Comparison of ENCODE assay signal across 17 cellular contexts in the genomic region with DNA sequence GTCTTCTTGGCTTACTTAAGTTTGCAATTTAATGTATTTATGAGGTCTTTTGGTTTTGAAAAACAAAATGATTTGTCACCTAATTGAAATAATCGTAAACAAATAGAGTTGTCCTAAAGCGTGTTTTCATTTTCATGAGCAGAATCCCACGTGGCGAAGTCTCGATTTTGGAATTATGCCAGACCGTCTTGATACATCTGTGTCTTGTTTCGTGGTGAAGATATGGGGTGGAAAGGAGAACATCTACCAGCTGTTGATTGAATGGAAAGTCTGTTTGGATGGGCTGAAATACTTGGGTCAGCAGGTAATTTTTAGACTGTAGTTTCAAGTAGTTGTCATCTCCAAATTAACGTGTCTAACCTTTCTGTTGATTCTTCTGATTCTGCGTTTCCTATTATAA.
"Had no signal": no experiment of that assay in that cellular context is flagged by ENCODE, and none has a peak within 500 bp of the region (broad histone marks: within the 10 kb centered on the region; RNA-seq: fewer than 3 reads in every experiment).

No MANE protein-coding gene starts in this region.

- H3K27me3 Mint-ChIP-seq: activated T-cell treated with anti-CD3 and anti-CD28 coated beads, Interleukin-2, amount 50 U/mL, for 24 hours; natural killer cell treated with Interleukin-12 subunit alpha and Interleukin-12 subunit beta and Interleukin-15 and Interleukin-18, amount 100 ng/mL, for 72 hours had no signal

- DNase-seq: activated CD4-positive, alpha-beta T cell treated with anti-CD3 and anti-CD28 coated beads for 4 hours; activated CD8-positive, alpha-beta T cell treated with anti-CD3 and anti-CD28 coated beads, Interleukin-2, amount 10 ng/mL, durations not matched to agents 7 days and 5 days; activated naive CD4-positive, alpha-beta T cell treated with anti-CD3 and anti-CD28 coated beads for 36 hours; activated T-cell treated with anti-CD3 and anti-CD28 coated beads, Interleukin-2, amount 50 U/mL, for 24 hours; central memory CD4-positive, alpha-beta T cell; colonic mucosa; effector CD4-positive, alpha-beta T cell; left colon; lower lobe of right lung; stimulated activated CD4-positive, alpha-beta T cell treated with anti-CD3 and anti-CD28 coated beads, Interleukin-4, amount 100 ng/mL, for 1 hour; SW 1271; T-helper 2 cell; tibial artery; uterus had no signal

- H3K4me3 Mint-ChIP-seq: activated CD8-positive, alpha-beta T cell treated with anti-CD3 and anti-CD28 coated beads, Interleukin-2, amount 10 ng/mL, durations not matched to agents 7 days and 5 days; activated naive CD4-positive, alpha-beta T cell treated with anti-CD3 and anti-CD28 coated beads for 36 hours; activated T-cell treated with anti-CD3 and anti-CD28 coated beads, Interleukin-2, amount 50 U/mL, for 24 hours; brain; natural killer cell treated with Interleukin-12 subunit alpha and Interleukin-12 subunit beta and Interleukin-15 and Interleukin-18, amount 100 ng/mL, for 72 hours; WTC11 had no signal

- ATAC-seq: activated CD8-positive, alpha-beta T cell treated with anti-CD3 and anti-CD28 coated beads, Interleukin-2, amount 10 ng/mL, durations not matched to agents 7 days and 5 days; left colon; lower lobe of right lung; natural killer cell treated with Interleukin-12 subunit alpha and Interleukin-12 subunit beta and Interleukin-15 and Interleukin-18, amount 100 ng/mL, for 72 hours; WTC11 had no signal

- H3K27ac Mint-ChIP-seq: activated CD8-positive, alpha-beta T cell treated with anti-CD3 and anti-CD28 coated beads, Interleukin-2, amount 10 ng/mL, durations not matched to agents 7 days and 5 days; activated naive CD4-positive, alpha-beta T cell treated with anti-CD3 and anti-CD28 coated beads for 36 hours; WTC11 had no signal

- H3K9me3 Mint-ChIP-seq: activated naive CD4-positive, alpha-beta T cell treated with anti-CD3 and anti-CD28 coated beads for 36 hours; activated T-cell treated with anti-CD3 and anti-CD28 coated beads, Interleukin-2, amount 50 U/mL, for 24 hours; natural killer cell treated with Interleukin-12 subunit alpha and Interleukin-12 subunit beta and Interleukin-15 and Interleukin-18, amount 100 ng/mL, for 72 hours had no signal

- H3K36me3 Mint-ChIP-seq: natural killer cell treated with Interleukin-12 subunit alpha and Interleukin-12 subunit beta and Interleukin-15 and Interleukin-18, amount 100 ng/mL, for 72 hours had no signal

- H3K4me1 Mint-ChIP-seq: WTC11 had no signal
